Comparison of ENCODE assay signal across 16 cellular contexts in genomic region chr11:125942276-125942611, GRCh38. TPM values are rescaled to one million over a fixed set of nuclear protein-coding genes. Genes with fewer than 3 reads are reported as not detected.
DNase-seq lines count a peak whose midpoint lies in the region; ATAC-seq and TF ChIP-seq lines count a peak whose summit lies in the region.
"Had no signal": no experiment of that assay in that cellular context is flagged by ENCODE, and none has a peak within 500 bp of the region (broad histone marks: within the 10 kb centered on the region; RNA-seq: fewer than 3 reads in every experiment).

No MANE protein-coding gene starts in this region.

- no peaks in the 10 kb centered on the region for H3K27me3 Mint-ChIP-seq in activated naive CD4-positive, alpha-beta T cell treated with anti-CD3 and anti-CD28 coated beads, Interleukin-2, amount 50 U/mL, for 24 hours
- H3K27me3 Mint-ChIP-seq: activated naive CD8-positive, alpha-beta T cell had no signal

- TF ChIP-seq CTCF in Loucy (conservative IDR thresholded peaks at IDR 0.05; ENCODE audit: low read length) (no peak), breast epithelium (IDR thresholded peaks at IDR 0.05) (peak in 2 of 3 donors; percentile 4 to 9), osteoblast (IDR thresholded peaks at IDR 0.05; ENCODE audit: extremely low read depth, low read depth, low read length) (no peak)

- no peaks in the 10 kb centered on the region for H4K20me1 ChIP-seq in Loucy (ENCODE audit: insufficient read depth, low read length, poor library complexity, severe bottlenecking)
- H4K20me1 ChIP-seq in osteoblast (ENCODE audit: insufficient read depth, low read length): no peaks in the 10 kb centered on the region

- peak overlapping the region; percentile 61 for H3K4me3 Mint-ChIP-seq in activated naive CD4-positive, alpha-beta T cell treated with anti-CD3 and anti-CD28 coated beads, Interleukin-2, amount 50 U/mL, for 24 hours
- H3K4me3 Mint-ChIP-seq: activated naive CD8-positive, alpha-beta T cell had no signal

- no peaks in the 10 kb centered on the region for H3K36me3 Mint-ChIP-seq in activated naive CD4-positive, alpha-beta T cell treated with anti-CD3 and anti-CD28 coated beads, Interleukin-2, amount 50 U/mL, for 24 hours
- H3K36me3 Mint-ChIP-seq: activated naive CD8-positive, alpha-beta T cell had no signal

- H3K4me3 ChIP-seq in Loucy (ENCODE audit: low read length, poor library complexity, severe bottlenecking) (no peak overlapping the region), breast epithelium (no peak overlapping the region), osteoblast (ENCODE audit: insufficient read depth, low read length) (no peak overlapping the region)
- H3K4me3 ChIP-seq: coronary artery, Peyer's patch, spleen, uterus had no signal

- no peak for ATAC-seq in GM19023 (IDR thresholded peaks at IDR 0.05; ENCODE audit: unreplicated experiment)

- H3K9me2 ChIP-seq in Loucy (replicated peaks; ENCODE audit: low read depth, low read length): no peaks in the 10 kb centered on the region

- no peaks in the 10 kb centered on the region for H3F3A ChIP-seq in Loucy (ENCODE audit: low read depth)

- H3K4me2 ChIP-seq in Loucy (ENCODE audit: low read depth, low read length, poor library complexity, severe bottlenecking) (no peak overlapping the region), osteoblast (ENCODE audit: insufficient read depth, low read length) (peak overlapping the region; percentile 78)

- H3K9me3 ChIP-seq in Loucy (ENCODE audit: insufficient read depth, low read depth, low read length) (no peaks in the 10 kb centered on the region), breast epithelium (no peaks in the 10 kb centered on the region), osteoblast (ENCODE audit: low read depth, low read length) (no peaks in the 10 kb centered on the region)
- H3K9me3 ChIP-seq: Peyer's patch, spleen, uterus had no signal

- H3K79me2 ChIP-seq in Loucy (ENCODE audit: insufficient read depth, low read length): no peaks in the 10 kb centered on the region
- H3K79me2 ChIP-seq in osteoblast (ENCODE audit: insufficient read depth, low read length): no peaks in the 10 kb centered on the region

- intact Hi-C loops in breast epithelium (cut with DNase I; ENCODE audit: low total_unique reads): no loop called here

- TF ChIP-seq POLR2A in breast epithelium (IDR thresholded peaks at IDR 0.05): no peak

- no peak overlapping the region for H3K27ac Mint-ChIP-seq in activated naive CD4-positive, alpha-beta T cell treated with anti-CD3 and anti-CD28 coated beads, Interleukin-2, amount 50 U/mL, for 24 hours
- H3K27ac Mint-ChIP-seq: activated naive CD8-positive, alpha-beta T cell had no signal

- peak overlapping the region; percentile 67 for H2AFZ ChIP-seq in Loucy (ENCODE audit: low read length)
- H2AFZ ChIP-seq in osteoblast (ENCODE audit: low read length): peak overlapping the region; percentile 84

- H3K27ac ChIP-seq in breast epithelium: no peak overlapping the region
- no peak overlapping the region for H3K27ac ChIP-seq in osteoblast (ENCODE audit: low read depth, low read length)
- H3K27ac ChIP-seq: brain microvascular endothelial cell, coronary artery, Peyer's patch, spleen, uterus had no signal

- DNase-seq in activated naive CD4-positive, alpha-beta T cell treated with Interleukin-2 at 50 U/mL for 16 hours: no peak
- DNase-seq in breast epithelium (ENCODE audit: low spot score in 2 of 2): no peak
- no peak for DNase-seq in osteoblast (ENCODE audit: insufficient read length, low spot score, missing footprints)
- no peak for DNase-seq in NOMO-1 treated with DMSO at 0.1 percent for 48 hours (lab: John Stamatoyannopoulos, UW; ENCODE audit: unreplicated experiment)
- DNase-seq in NCI-H1105 treated with DMSO at 0.1 percent for 48 hours (lab: John Stamatoyannopoulos, UW): no peak
- DNase-seq: brain microvascular endothelial cell, spleen had no signal

- no peak overlapping the region for H3K9ac ChIP-seq in Loucy (ENCODE audit: low read depth, low read length, poor library complexity, severe bottlenecking)

- H3K4me1 Mint-ChIP-seq in activated naive CD4-positive, alpha-beta T cell treated with anti-CD3 and anti-CD28 coated beads, Interleukin-2, amount 50 U/mL, for 24 hours: peaks cover 17% of the 10 kb centered on the region

- H3K9me3 Mint-ChIP-seq in activated naive CD4-positive, alpha-beta T cell treated with anti-CD3 and anti-CD28 coated beads, Interleukin-2, amount 50 U/mL, for 24 hours: no peaks in the 10 kb centered on the region

- H3K36me3 ChIP-seq in Loucy (ENCODE audit: insufficient read depth, low read length): no peaks in the 10 kb centered on the region
- no peaks in the 10 kb centered on the region for H3K36me3 ChIP-seq in breast epithelium
- H3K36me3 ChIP-seq in osteoblast (ENCODE audit: insufficient read depth, low read length): no peaks in the 10 kb centered on the region
- H3K36me3 ChIP-seq: brain microvascular endothelial cell, Peyer's patch, spleen, uterus had no signal

- no peaks in the 10 kb centered on the region for H3K27me3 ChIP-seq in Loucy (ENCODE audit: insufficient read depth, low read length, poor library complexity, severe bottlenecking)
- H3K27me3 ChIP-seq in breast epithelium: no peaks in the 10 kb centered on the region
- peaks cover 3% of the 10 kb centered on the region for H3K27me3 ChIP-seq in osteoblast (ENCODE audit: insufficient read depth, low read length)
- H3K27me3 ChIP-seq: brain microvascular endothelial cell, Peyer's patch, uterus had no signal

- H3K4me1 ChIP-seq in Loucy (ENCODE audit: insufficient read depth, low read length, poor library complexity, severe bottlenecking) (no peaks in the 10 kb centered on the region), breast epithelium (no peaks in the 10 kb centered on the region), osteoblast (ENCODE audit: insufficient read depth, low read length) (peaks cover 8% of the 10 kb centered on the region)
- H3K4me1 ChIP-seq: Peyer's patch, uterus had no signal

RNA-seq across cellular contexts. Expression of gene VSIG10L2, which starts 3.6 kb away (rescaled TPM):
- total RNA-seq in breast epithelium (1 to 10 TPM in 2 of 3 donors, not detected in 1; 3.6 to 4.1 TPM), osteoblast (not detected in 2 replicates)
- total RNA-seq: activated CD8-positive, alpha-beta memory T cell treated with anti-CD3 and anti-CD28 coated beads for 36 hours; mononuclear cell; Peyer's patch had no signal

RNA-seq across cellular contexts. Expression of gene DDX25, which starts 37.9 kb away (rescaled TPM):
- total RNA-seq in breast epithelium (under 1 TPM in 1 of 3 donors, not detected in 2; 0.29 TPM), osteoblast (under 0.01 TPM in 1 of 2 replicates, not detected in the other)

RNA-seq across cellular contexts. Expression of gene PUS3, which starts 39.2 kb away (rescaled TPM):
- total RNA-seq in breast epithelium (10 to 100 TPM in 1 of 3 donors, 1 to 10 TPM in 2; 5.6 to 10.2 (median 8.6) TPM), osteoblast (13.6 and 14.1 TPM in 2 replicates)

RNA-seq across cellular contexts. Expression of gene HYLS1, which starts 54.8 kb away (rescaled TPM):
- total RNA-seq in breast epithelium: 1 to 10 TPM; 2.7 to 6.9 (median 3.6) TPM
- 5.8 and 6.8 TPM in 2 replicates for total RNA-seq in osteoblast

Comparison
In these comparisons a context has a peak if more than half of its experiments do, and no peak if none do; other contexts are left out.
1. CTCF ChIP-seq: peak in breast epithelium (2 of 3); none in Loucy (single experiment) and osteoblast (single experiment).